1 cellular context compared by ENCODE assay signal in the genomic region with DNA sequence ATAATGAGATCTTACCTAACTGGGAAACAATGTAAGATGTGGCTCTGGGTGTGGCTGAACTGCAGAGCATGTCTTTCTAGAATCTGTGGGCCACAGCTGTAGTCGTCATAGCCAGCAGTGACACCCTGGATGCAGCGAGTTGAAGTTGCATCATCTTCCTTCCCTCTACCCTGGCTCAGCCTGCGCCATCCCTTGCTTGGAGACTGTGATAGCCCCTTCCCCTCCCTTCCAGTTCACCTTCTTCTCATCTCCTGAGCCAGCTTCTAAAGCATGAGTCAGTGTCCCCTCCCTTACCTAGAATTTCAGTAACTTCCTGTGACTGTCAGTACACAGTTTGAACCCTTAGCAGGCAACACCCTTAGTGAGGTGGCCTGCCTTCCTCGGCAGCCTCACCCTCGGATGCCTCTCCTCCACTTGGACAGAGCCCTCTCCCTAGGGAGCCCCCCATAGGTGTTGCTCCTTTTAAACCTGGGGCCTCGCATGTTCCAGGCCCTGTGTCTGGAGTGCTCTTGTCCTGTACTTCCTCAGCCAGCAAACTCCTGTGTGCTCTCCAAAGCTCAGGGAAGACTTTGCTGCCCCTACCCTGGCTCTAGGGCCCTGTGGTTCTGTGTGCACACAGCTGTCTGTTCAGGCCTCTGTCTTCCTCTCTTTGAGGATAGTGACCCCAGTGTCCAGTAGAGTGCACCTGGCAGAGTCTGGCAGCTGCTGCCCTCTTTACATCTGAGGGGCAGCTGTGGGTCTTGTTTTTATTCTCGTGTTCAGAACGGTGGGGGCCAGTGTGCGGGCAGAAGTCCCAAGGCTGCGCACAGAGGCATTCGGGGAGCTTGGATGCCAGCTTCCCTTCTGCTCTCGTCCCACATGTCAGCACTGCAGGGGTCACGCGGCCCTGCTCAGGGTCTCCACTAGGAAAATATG.
A peak's percentile ranks its signal among the peaks of the same experiment; 100 is the strongest.
TF ChIP-seq lines count a peak whose summit lies in the region.

No MANE protein-coding gene starts in this region.

TF ChIP-seq in K562, 482 proteins besides CTCF, POLR2A, EP300 and RAD21 (continued from another document):
- TF ChIP-seq CBFA2T2 (conservative IDR thresholded peaks at IDR 0.05) = no peak
- no peak for TF ChIP-seq TAF15 (IDR thresholded peaks at IDR 0.05; ENCODE audit: low read depth, low read length)
- no peak for TF ChIP-seq ZNF347 (CRISPR knock-in tag; IDR thresholded peaks at IDR 0.05; ENCODE audit: low read depth)
- 0 out of 2 replicates have a peak, but pooled peaks have one; percentile 38 for TF ChIP-seq HDAC2 (IDR thresholded peaks at IDR 0.05)
- TF ChIP-seq, protein P1, sequence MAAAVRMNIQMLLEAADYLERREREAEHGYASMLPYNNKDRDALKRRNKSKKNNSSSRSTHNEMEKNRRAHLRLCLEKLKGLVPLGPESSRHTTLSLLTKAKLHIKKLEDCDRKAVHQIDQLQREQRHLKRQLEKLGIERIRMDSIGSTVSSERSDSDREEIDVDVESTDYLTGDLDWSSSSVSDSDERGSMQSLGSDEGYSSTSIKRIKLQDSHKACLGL (CRISPR knock-in tag; IDR thresholded peaks at IDR 0.05; ENCODE audit: borderline replicate concordance, poor library complexity, severe bottlenecking) = no peak
- peak; percentile 68; the same call in 1 of the 2 replicates for TF ChIP-seq JUN (IDR thresholded peaks at IDR 0.05; ENCODE audit: borderline replicate concordance, low read depth, low read length)
- TF ChIP-seq JUN (CRISPR knock-in tag; IDR thresholded peaks at IDR 0.05; ENCODE audit: borderline replicate concordance) = no peak
- TF ChIP-seq ZBTB2 (IDR thresholded peaks at IDR 0.05) = no peak
- TF ChIP-seq ZNF592 (IDR thresholded peaks at IDR 0.05) = 0 out of 2 replicates have a peak, but pooled peaks have one; percentile 26
- TF ChIP-seq ETV5 (CRISPR knock-in tag; IDR thresholded peaks at IDR 0.05; ENCODE audit: low read depth) = peak; percentile 35; the same call in 1 of the 2 replicates
- TF ChIP-seq CHCHD3 (CRISPR knock-in tag; IDR thresholded peaks at IDR 0.05) = no peak
- no peak for TF ChIP-seq OTX1 (CRISPR knock-in tag; IDR thresholded peaks at IDR 0.05)
TF ChIP-seq in K562: peak in this region for 34.
